Comparison of ENCODE assay signal across 8 cellular contexts in genomic region chr20:543369-544152, GRCh38. TPM values are rescaled to one million over a fixed set of nuclear protein-coding genes. Genes with fewer than 3 reads are reported as not detected.
A peak's percentile ranks its signal among the peaks of the same experiment; 100 is the strongest.
DNase-seq lines count a peak whose midpoint lies in the region; ATAC-seq and TF ChIP-seq lines count a peak whose summit lies in the region.

Gene CSNK2A1, minus strand, starts transcription at chr20:543790. Its CDS starts 35,239 bp downstream, at chr20:508551.

- DNase-seq in NCI-H774 (lab: John Stamatoyannopoulos, UW) = peak; percentile 92
- peak; percentile 93 to 95 for DNase-seq in activated CD4-positive, alpha-beta T cell treated with anti-CD3 and anti-CD28 coated beads, Interleukin-2, amount 50 U/mL, for 4 hours
- DNase-seq in dermis blood vessel endothelial cell = peak; percentile 97
- peak; percentile 95 to 97 for DNase-seq in left lung
- peak; percentile 95 for DNase-seq in stimulated activated CD4-positive, alpha-beta T cell treated with anti-CD3 and anti-CD28 coated beads, Interleukin-2, amount 100 ng/mL, for 48 hours

- peak within 1 kb of the TSS; percentile 70 to 83 for H3K4me3 ChIP-seq in left lung

- intact Hi-C loops in left lung (cut with DNase I) = no loop called here

- no peak for TF ChIP-seq CTCF in C4-2B (conservative IDR thresholded peaks at IDR 0.05)
- no peak for TF ChIP-seq CTCF in left lung (IDR thresholded peaks at IDR 0.05)

- no peaks in the 10 kb centered on the region for H3K36me3 ChIP-seq in left lung

- H3K27ac ChIP-seq in C4-2B (peak within 1 kb of the TSS; percentile 99), left lung (peak within 1 kb of the TSS; percentile 83 to 87)

- ATAC-seq in GM19395 (IDR thresholded peaks at IDR 0.05; ENCODE audit: unreplicated experiment) (peak; percentile 98), HG03565 (IDR thresholded peaks at IDR 0.05; ENCODE audit: unreplicated experiment) (peak; percentile 87), left lung (peak; percentile 99)

- peaks cover 10 to 51% of the 10 kb centered on the region in 2 donors for H3K4me1 ChIP-seq in left lung

- H3K9me3 ChIP-seq in left lung = no peaks in the 10 kb centered on the region

- H3K27me3 ChIP-seq in left lung = no peaks in the 10 kb centered on the region

RNA-seq across cellular contexts. Expression of gene CSNK2A1, which starts in this region (rescaled TPM):
- total RNA-seq in dermis blood vessel endothelial cell (128 and 213 TPM in 2 replicates), left lung (10 to 100 TPM; 78.5 to 94.4 TPM)

Comparison
In these comparisons a context has a peak if more than half of its experiments do, and no peak if none do; other contexts are left out.
1. Peak in every context shown above with its lines: DNase-seq, ATAC-seq, H3K4me3 ChIP-seq and H3K27ac ChIP-seq.